ENCODE assay signal across 10 cellular contexts in the genomic region with DNA sequence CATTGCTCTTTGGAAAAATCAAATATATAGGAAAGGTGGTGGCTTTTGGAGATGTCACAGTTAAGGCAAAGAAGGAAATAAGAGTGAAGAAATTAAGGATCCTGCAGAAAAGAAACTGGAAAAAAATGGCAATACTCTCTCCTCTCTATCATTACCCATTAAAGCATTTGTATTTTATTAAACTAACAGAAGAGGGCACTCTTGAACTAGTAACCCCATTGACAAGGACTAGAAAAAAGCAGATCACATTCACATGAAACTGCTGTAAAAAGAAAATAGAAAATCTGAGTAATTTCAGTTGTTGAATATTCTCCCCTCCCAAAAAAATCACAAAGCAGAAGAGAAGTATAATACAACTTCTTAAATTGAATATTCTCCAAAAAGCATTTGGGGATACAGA.
DNase-seq lines count a peak whose midpoint lies in the region; ATAC-seq, FAIRE-seq and TF ChIP-seq lines count a peak whose summit lies in the region.
"Had no signal": no experiment of that assay in that cellular context is flagged by ENCODE, and none has a peak within 500 bp of the region (broad histone marks: within the 10 kb centered on the region; RNA-seq: fewer than 3 reads in every experiment).

No MANE protein-coding gene starts in this region.

- H3K4me2 ChIP-seq in Karpas-422 (ENCODE audit: low read depth, low read length, poor library complexity, severe bottlenecking), result no peak overlapping the region

- no peaks in the 10 kb centered on the region for H3K79me2 ChIP-seq in Karpas-422 (ENCODE audit: low read length)

- peak; percentile 15 for DNase-seq in GM10248 (ENCODE audit: extremely low spot score)
- peak; percentile 68 for DNase-seq in Karpas-422
- DNase-seq in SKM-1 (lab: John Stamatoyannopoulos, UW; ENCODE audit: unreplicated experiment), result peak; percentile 12
- no peak for DNase-seq in HEK293T (ENCODE audit: extremely low spot score)
- no peak for DNase-seq in NCI-H187 treated with DMSO at 0.1 percent for 48 hours (lab: John Stamatoyannopoulos, UW)
- DNase-seq: NCI-H1436 had no signal

- no peak for TF ChIP-seq EP300 in gastroesophageal sphincter (IDR thresholded peaks at IDR 0.05)

- no peaks in the 10 kb centered on the region for H4K20me1 ChIP-seq in Karpas-422 (ENCODE audit: insufficient read depth, low read depth, low read length)

- ATAC-seq in GM18867 (IDR thresholded peaks at IDR 0.05; ENCODE audit: unreplicated experiment), result no peak
- ATAC-seq in gastroesophageal sphincter, result no peak
- ATAC-seq: activated T-helper 17 cell treated with anti-CD3 and anti-CD28 coated beads, Interleukin-2, amount 50 U/mL, for 72 hours had no signal

- no peaks in the 10 kb centered on the region for H3K4me1 ChIP-seq in Karpas-422 (ENCODE audit: low read length)
- no peaks in the 10 kb centered on the region for H3K4me1 ChIP-seq in gastroesophageal sphincter

- FAIRE-seq in islet of Langerhans (lab: Jason Lieb, UNC), result peak; percentile 82

- H3K27me3 ChIP-seq in Karpas-422 (ENCODE audit: low read length) (no peaks in the 10 kb centered on the region), gastroesophageal sphincter (no peaks in the 10 kb centered on the region)

- POLR2A ChIA-PET in GM10248 (lab: Yijun Ruan, JAX), result no interaction called here
- POLR2A ChIA-PET in HEK293T (lab: Yijun Ruan, JAX), result no interaction called here

- H3K9ac ChIP-seq in Karpas-422 (ENCODE audit: low read length), result no peak overlapping the region

- H3K9me3 ChIP-seq in Karpas-422 (ENCODE audit: low read length) (peaks cover 4% of the 10 kb centered on the region; the same call in 1 of the 2 replicates), gastroesophageal sphincter (peaks cover 0 to 27% (median 0%) of the 10 kb centered on the region in 3 donors)

- CTCF ChIA-PET in GM10248 (lab: Yijun Ruan, JAX) (no interaction called here), HEK293T (lab: Yijun Ruan, JAX) (no interaction called here)

- no peak overlapping the region for H3K4me3 ChIP-seq in Karpas-422 (ENCODE audit: low read length)
- no peak overlapping the region for H3K4me3 ChIP-seq in gastroesophageal sphincter

- no peaks in the 10 kb centered on the region for H3K9me2 ChIP-seq in Karpas-422 (replicated peaks; ENCODE audit: insufficient read depth, low read length)

- H3K27ac ChIP-seq in Karpas-422 (ENCODE audit: low read length) (no peak overlapping the region), gastroesophageal sphincter (no peak overlapping the region)

- TF ChIP-seq POLR2A in gastroesophageal sphincter (IDR thresholded peaks at IDR 0.05), result no peak

- H3K36me3 ChIP-seq in Karpas-422 (ENCODE audit: insufficient read depth, low read length) (no peaks in the 10 kb centered on the region), gastroesophageal sphincter (no peaks in the 10 kb centered on the region)

- no peak overlapping the region for H2AFZ ChIP-seq in Karpas-422 (ENCODE audit: low read length)

- TF ChIP-seq CTCF in GM10248 (IDR thresholded peaks at IDR 0.05; ENCODE audit: control extremely low read depth, extremely low read depth, low read depth, missing control alignments), result peak; percentile 22
- no peak for TF ChIP-seq CTCF in gastroesophageal sphincter (IDR thresholded peaks at IDR 0.05)

TF ChIP-seq in HEK293T, 16 proteins besides CTCF, POLR2A, EP300 and RAD21:
- TF ChIP-seq TARDBP (IDR thresholded peaks at IDR 0.05), result no peak
- TF ChIP-seq FOXM1 (IDR thresholded peaks at IDR 0.05; ENCODE audit: borderline replicate concordance), result no peak
- TF ChIP-seq ARNT (IDR thresholded peaks at IDR 0.05), result no peak
- TF ChIP-seq FOXK2 (IDR thresholded peaks at IDR 0.05), result no peak
- TF ChIP-seq, protein P1, sequence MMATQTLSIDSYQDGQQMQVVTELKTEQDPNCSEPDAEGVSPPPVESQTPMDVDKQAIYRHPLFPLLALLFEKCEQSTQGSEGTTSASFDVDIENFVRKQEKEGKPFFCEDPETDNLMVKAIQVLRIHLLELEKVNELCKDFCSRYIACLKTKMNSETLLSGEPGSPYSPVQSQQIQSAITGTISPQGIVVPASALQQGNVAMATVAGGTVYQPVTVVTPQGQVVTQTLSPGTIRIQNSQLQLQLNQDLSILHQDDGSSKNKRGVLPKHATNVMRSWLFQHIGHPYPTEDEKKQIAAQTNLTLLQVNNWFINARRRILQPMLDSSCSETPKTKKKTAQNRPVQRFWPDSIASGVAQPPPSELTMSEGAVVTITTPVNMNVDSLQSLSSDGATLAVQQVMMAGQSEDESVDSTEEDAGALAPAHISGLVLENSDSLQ (IDR thresholded peaks at IDR 0.05), result no peak
- TF ChIP-seq ELF4 (IDR thresholded peaks at IDR 0.05), result no peak
- TF ChIP-seq SUZ12 (IDR thresholded peaks at IDR 0.05), result no peak
- no peak for TF ChIP-seq HDGF (IDR thresholded peaks at IDR 0.05; ENCODE audit: borderline replicate concordance)
- TF ChIP-seq FOXA1 (IDR thresholded peaks at IDR 0.05), result no peak
- TF ChIP-seq L3MBTL2 (conservative IDR thresholded peaks at IDR 0.05), result no peak
- no peak for TF ChIP-seq NFRKB (IDR thresholded peaks at IDR 0.05)
- TF ChIP-seq CTBP1 (IDR thresholded peaks at IDR 0.05; ENCODE audit: borderline replicate concordance), result no peak
- no peak for TF ChIP-seq BHLHE40 (IDR thresholded peaks at IDR 0.05; ENCODE audit: borderline replicate concordance)
- TF ChIP-seq LEF1 (IDR thresholded peaks at IDR 0.05; ENCODE audit: borderline replicate concordance), result no peak
- TF ChIP-seq ZNF384 (IDR thresholded peaks at IDR 0.05), result no peak
- TF ChIP-seq SP1 (IDR thresholded peaks at IDR 0.05), result no peak

Comparison
In these comparisons a context has a peak if more than half of its experiments do, and no peak if none do; other contexts are left out.
1. DNase-seq: peak in GM10248 (single experiment), Karpas-422 (single experiment) and SKM-1 (single experiment); none in HEK293T (single experiment) and NCI-H187 treated with DMSO at 0.1 percent for 48 hours (single experiment).